ENCODE assay signal across 33 cellular contexts in the genomic region with DNA sequence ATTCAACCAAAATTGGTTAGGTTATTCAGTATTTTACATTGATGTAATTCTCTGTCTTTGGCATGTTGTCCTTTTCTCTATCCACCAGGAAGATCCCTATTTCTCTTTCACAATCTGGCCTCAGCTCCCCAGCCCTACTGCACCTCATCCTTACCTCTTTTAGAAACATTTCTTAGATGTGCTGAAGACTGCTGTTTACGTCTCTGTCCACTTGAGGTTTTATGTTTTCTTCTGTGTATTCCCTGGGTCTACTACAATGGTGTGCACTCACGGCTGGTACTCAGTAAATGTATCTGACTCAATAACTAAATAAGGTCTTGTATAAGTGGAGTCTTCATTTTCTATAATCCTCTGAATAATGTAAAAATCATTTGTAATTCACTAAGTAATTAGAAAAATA.
"Had no signal": no experiment of that assay in that cellular context is flagged by ENCODE, and none has a peak within 500 bp of the region (broad histone marks: within the 10 kb centered on the region; RNA-seq: fewer than 3 reads in every experiment).

No MANE protein-coding gene starts in this region.

- H3K9me3 ChIP-seq: MG63, Peyer's patch had no signal

- H3K27ac ChIP-seq: Peyer's patch, SJSA1 had no signal

- H3K4me2 ChIP-seq: SK-N-SH had no signal

- H3K4me1 ChIP-seq: Peyer's patch, SJSA1 had no signal

- H3K36me3 ChIP-seq: MG63, Peyer's patch, SJSA1 had no signal

- H3K27me3 ChIP-seq: MG63, Peyer's patch, SJSA1 had no signal

- H3K9me2 ChIP-seq: SK-N-SH had no signal

- H3K4me3 ChIP-seq: MG63, Peyer's patch, SJSA1 had no signal

- DNase-seq: Kasumi-1, KG1, MG63, NCI-H1048, NCI-H1092 treated with DMSO at 0.1 percent for 48 hours, NCI-H1105 treated with DMSO at 0.1 percent for 48 hours, NCI-H1417, NCI-H1436, NCI-H146, NCI-H1694, NCI-H187, NCI-H1930, NCI-H2029 treated with DMSO at 0.1 percent for 48 hours, NCI-H2081 treated with DMSO at 0.1 percent for 48 hours, NCI-H2107, NCI-H2171, NCI-H226, NCI-H446 treated with DMSO at 0.1 percent for 48 hours, NCI-H510A, NCI-H524, NCI-H526, NCI-H69, NCI-H748 treated with DMSO at 0.1 percent for 48 hours, NCI-H82, OCI-M1, PC-3, Peyer's patch, Right ventricle myocardium superior, RPMI8226, SHP77 treated with DMSO at 0.1 percent for 48 hours, SK-N-SH, T-cell had no signal
